In the genomic region with DNA sequence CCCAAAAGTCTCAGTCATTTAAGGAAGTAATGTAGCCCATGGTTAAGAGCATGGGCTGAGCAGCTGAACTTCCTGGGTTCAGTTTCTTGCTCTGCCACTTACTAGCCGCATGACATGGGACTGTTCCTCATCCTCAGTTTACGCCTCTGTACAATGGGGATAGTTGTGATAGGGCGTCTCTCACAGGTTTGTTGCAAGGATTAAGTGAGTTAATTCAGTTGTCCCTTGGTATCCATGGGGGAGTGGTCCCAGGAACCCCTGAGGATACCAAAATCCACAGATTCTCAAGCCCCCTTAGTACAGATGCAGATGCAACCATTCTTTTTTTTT, we compare ENCODE assay signal across 23 cellular contexts.
A peak's percentile ranks its signal among the peaks of the same experiment; 100 is the strongest.
DNase-seq lines count a peak whose midpoint lies in the region; ATAC-seq, FAIRE-seq and TF ChIP-seq lines count a peak whose summit lies in the region.
"Had no signal": no experiment of that assay in that cellular context is flagged by ENCODE, and none has a peak within 500 bp of the region (broad histone marks: within the 10 kb centered on the region; RNA-seq: fewer than 3 reads in every experiment).

No MANE protein-coding gene starts in this region.

- H3K79me2 ChIP-seq in HepG2 (ENCODE audit: insufficient read depth, low read length), result peaks cover 32% of the 10 kb centered on the region

- H3K9ac ChIP-seq in HepG2 (ENCODE audit: insufficient read depth, low read depth, low read length), result no peak overlapping the region
- H3K9ac ChIP-seq: parathyroid adenoma had no signal

- in situ Hi-C loops in HepG2 (cut with HindIII; ENCODE audit: extremely low pct_ligation_motif_present, low pct_unique_long_range_greater_than_20kb), result loop anchor here (10.0 kb wide), 1 partner anchor 62 kb away; no protein-coding TSS in a partner anchor

- no peaks in the 10 kb centered on the region for H3K9me3 ChIP-seq in HepG2 (ENCODE audit: low read length)
- H3K9me3 ChIP-seq in right lobe of liver, result no peaks in the 10 kb centered on the region
- no peaks in the 10 kb centered on the region for H3K9me3 ChIP-seq in muscle layer of duodenum (ENCODE audit: control insufficient read depth in 1 of 2, low read length in 2 of 2)
- no peaks in the 10 kb centered on the region for H3K9me3 ChIP-seq in right atrium auricular region
- H3K9me3 ChIP-seq: testis had no signal

- TF ChIP-seq RAD21 in HepG2 (CRISPR knock-in tag; IDR thresholded peaks at IDR 0.05), result no peak

- H3K27ac Mint-ChIP-seq in chondrocyte (ENCODE audit: unreplicated experiment), result peak overlapping the region; percentile 96
- H3K27ac Mint-ChIP-seq: activated naive CD4-positive, alpha-beta T cell treated with anti-CD3 and anti-CD28 coated beads, Interleukin-2, amount 10 ng/mL, durations not matched to agents 7 days and 5 days; stimulated activated memory B cell treated with anti-CD40 and anti-IgM and Interleukin-4, amounts not matched to agents 10 μg/mL and 1 μg/mL and 100 μg/mL, for 72 hours had no signal

- BruUV-seq in HepG2 (replicated peaks; lab: Mats Ljungman, UMichigan), result no TSS peak

- H3K27me3 ChIP-seq in HepG2 (ENCODE audit: control insufficient read depth in 1 of 2, insufficient read depth in 2 of 2, low read length in 2 of 2) (no peaks in the 10 kb centered on the region), right lobe of liver (no peaks in the 10 kb centered on the region), muscle layer of duodenum (ENCODE audit: low read depth, low read length) (no peaks in the 10 kb centered on the region), right atrium auricular region (no peaks in the 10 kb centered on the region)
- H3K27me3 ChIP-seq: testis had no signal

- no peak overlapping the region for H2AFZ ChIP-seq in HepG2 (ENCODE audit: low read length)
- H2AFZ ChIP-seq: parathyroid adenoma had no signal

- H4K20me1 ChIP-seq in HepG2 (ENCODE audit: insufficient read depth, low read length), result no peaks in the 10 kb centered on the region

- H3K4me1 ChIP-seq in HepG2 (ENCODE audit: insufficient read depth, low read length), result peaks cover 82% of the 10 kb centered on the region
- no peaks in the 10 kb centered on the region for H3K4me1 ChIP-seq in right lobe of liver
- peaks cover 19 to 24% of the 10 kb centered on the region in 2 donors for H3K4me1 ChIP-seq in muscle layer of duodenum (ENCODE audit: control insufficient read depth in 1 of 2, insufficient read depth in 2 of 2, low read length in 2 of 2)
- peaks cover 0 to 10% of the 10 kb centered on the region in 2 donors for H3K4me1 ChIP-seq in right atrium auricular region
- H3K4me1 ChIP-seq: testis had no signal

- H3K4me2 ChIP-seq in HepG2 (ENCODE audit: low read depth, low read length), result no peak overlapping the region

- H3K4me3 Mint-ChIP-seq in chondrocyte (ENCODE audit: unreplicated experiment), result no peak overlapping the region
- H3K4me3 Mint-ChIP-seq: activated CD4-positive, alpha-beta memory T cell treated with anti-CD3 and anti-CD28 coated beads for 36 hours; activated naive CD4-positive, alpha-beta T cell treated with anti-CD3 and anti-CD28 coated beads, Interleukin-2, amount 10 ng/mL, durations not matched to agents 7 days and 5 days; central memory CD8-positive, alpha-beta T cell; nephron progenitor cell; stimulated activated memory B cell treated with anti-CD40 and anti-IgM and Interleukin-4, amounts not matched to agents 10 μg/mL and 1 μg/mL and 100 μg/mL, for 72 hours had no signal

- no CpG with 5 or more reads among the region's 3 CpGs for WGBS in HepG2 (ENCODE audit: low lambda C conversion rate)
- WGBS in right lobe of liver (ENCODE audit: insufficient coverage, low coverage, low lambda C conversion rate, missing lambda C conversion rate), result 80% methylated on average over 1 of the region's 3 CpGs

- intact Hi-C loops in HepG2 (cut with micrococcal nuclease; ENCODE audit: unreplicated experiment) (no loop called here), right lobe of liver (cut with DNase I) (no loop called here)

- H3K36me3 ChIP-seq in HepG2 (replicated peaks in 1 of 2; ENCODE audit: control insufficient read depth in 1 of 2, insufficient read depth in 2 of 2, low read length in 2 of 2) (no peaks in the 10 kb centered on the region), right lobe of liver (no peaks in the 10 kb centered on the region), muscle layer of duodenum (ENCODE audit: control insufficient read depth in 1 of 2, insufficient read depth in 2 of 2, low read length in 2 of 2) (no peaks in the 10 kb centered on the region), right atrium auricular region (no peaks in the 10 kb centered on the region)

- H3K4me3 ChIP-seq in HepG2 (replicated peaks in 1 of 3; ENCODE audit: insufficient read depth in 1 of 3, low read depth in 2 of 3, low read length in 3 of 3), result 0 out of 6 replicates have a peak overlapping the region, but pooled peaks of 1 of the 3 experiments have one; percentile 55
- H3K4me3 ChIP-seq in right lobe of liver, result no peak overlapping the region
- no peak overlapping the region for H3K4me3 ChIP-seq in muscle layer of duodenum (ENCODE audit: low read depth in 1 of 2, low read length in 2 of 2)
- H3K4me3 ChIP-seq in right atrium auricular region, result no peak overlapping the region
- H3K4me3 ChIP-seq: testis had no signal

- POLR2A ChIA-PET in HepG2 (lab: Yijun Ruan, JAX), result interaction anchor here (0.7 to 2.7 kb wide), 12 partner anchors 7 to 77 kb away, joined by 3 to 27 read pairs (median 8); a partner anchor contains a TSS

- ATAC-seq in HepG2 (no peak), right lobe of liver (no peak), GM19035 (IDR thresholded peaks at IDR 0.05; ENCODE audit: unreplicated experiment) (no peak)
- ATAC-seq: stimulated activated memory B cell treated with anti-CD40 and anti-IgM and Interleukin-4, amounts not matched to agents 10 μg/mL and 1 μg/mL and 100 μg/mL, for 72 hours had no signal

- H3K4me1 Mint-ChIP-seq in chondrocyte (ENCODE audit: low read depth), result peaks cover 90% of the 10 kb centered on the region

- H3K27me3 Mint-ChIP-seq in chondrocyte (ENCODE audit: low read depth), result no peaks in the 10 kb centered on the region
- H3K27me3 Mint-ChIP-seq: activated CD4-positive, alpha-beta memory T cell treated with anti-CD3 and anti-CD28 coated beads for 36 hours; activated naive CD4-positive, alpha-beta T cell treated with anti-CD3 and anti-CD28 coated beads, Interleukin-2, amount 10 ng/mL, durations not matched to agents 7 days and 5 days; central memory CD8-positive, alpha-beta T cell; stimulated activated memory B cell treated with anti-CD40 and anti-IgM and Interleukin-4, amounts not matched to agents 10 μg/mL and 1 μg/mL and 100 μg/mL, for 72 hours had no signal

- CTCF ChIA-PET in HepG2 (lab: Yijun Ruan, JAX; ENCODE audit: low intra/inter-chr PET ratio, low total read pairs), result no interaction called here

- no peaks in the 10 kb centered on the region for H3K9me3 Mint-ChIP-seq in chondrocyte (ENCODE audit: low read depth)
- H3K9me3 Mint-ChIP-seq: activated CD4-positive, alpha-beta memory T cell treated with anti-CD3 and anti-CD28 coated beads for 36 hours; activated naive CD4-positive, alpha-beta T cell treated with anti-CD3 and anti-CD28 coated beads, Interleukin-2, amount 10 ng/mL, durations not matched to agents 7 days and 5 days; CD8-positive, alpha-beta memory T cell; central memory CD8-positive, alpha-beta T cell; nephron progenitor cell; stimulated activated memory B cell treated with anti-CD40 and anti-IgM and Interleukin-4, amounts not matched to agents 10 μg/mL and 1 μg/mL and 100 μg/mL, for 72 hours had no signal

- TF ChIP-seq CTCF in HepG2 (CRISPR knock-in tag; IDR thresholded peaks at IDR 0.05) (no peak), right lobe of liver (IDR thresholded peaks at IDR 0.05) (no peak), chondrocyte (IDR thresholded peaks at IDR 0.05) (no peak), right atrium auricular region (IDR thresholded peaks at IDR 0.05) (no peak)

- TF ChIP-seq POLR2A in HepG2 (IDR thresholded peaks at IDR 0.05; ENCODE audit: insufficient read depth in 1 of 2, low read depth in 2 of 2, low read length in 2 of 2), result no peak
- no peak for TF ChIP-seq POLR2A in right lobe of liver (IDR thresholded peaks at IDR 0.05)

- DNase-seq in HepG2 (ENCODE audit: low spot score), result no peak
- DNase-seq in right lobe of liver, result no peak
- DNase-seq in chondrocyte (ENCODE audit: low spot score), result no peak
- DNase-seq in T-helper 2 cell, result no peak
- no peak for DNase-seq in ecto neural progenitor cell (ENCODE audit: low spot score)
- DNase-seq in right atrium auricular region (ENCODE audit: low spot score), result no peak
- DNase-seq: activated CD4-positive, alpha-beta memory T cell treated with anti-CD3 and anti-CD28 coated beads for 36 hours; activated CD4-positive, CD25-positive, alpha-beta regulatory T cell treated with anti-CD3 and anti-CD28 coated beads, Interleukin-2, amount 50 U/mL, for 72 hours; activated CD8-positive, alpha-beta memory T cell treated with anti-CD3 and anti-CD28 coated beads, Interleukin-2, amount 50 U/mL, for 4 hours; activated naive CD4-positive, alpha-beta T cell treated with anti-CD3 and anti-CD28 coated beads, Interleukin-2, amount 10 ng/mL, durations not matched to agents 7 days and 5 days; CD8-positive, alpha-beta memory T cell; NCI-H1436; NCI-H82; nephron progenitor cell; stimulated activated CD4-positive, alpha-beta T cell treated with anti-CD3 and anti-CD28 coated beads, Interleukin-4, amount 100 ng/mL, for 4 hours had no signal

- FAIRE-seq in HepG2 (lab: Jason Lieb, UNC), result no peak
- FAIRE-seq: GM12892 had no signal

- TF ChIP-seq EP300 in HepG2 (IDR thresholded peaks at IDR 0.05; ENCODE audit: low read depth in 2 of 2, low read length in 2 of 2) (no peak), HepG2 (CRISPR knock-in tag; IDR thresholded peaks at IDR 0.05; ENCODE audit: borderline replicate concordance) (no peak)

- no peaks in the 10 kb centered on the region for H3K36me3 Mint-ChIP-seq in chondrocyte (ENCODE audit: low read depth)
- H3K36me3 Mint-ChIP-seq: activated CD4-positive, alpha-beta memory T cell treated with anti-CD3 and anti-CD28 coated beads for 36 hours; CD8-positive, alpha-beta memory T cell; stimulated activated memory B cell treated with anti-CD40 and anti-IgM and Interleukin-4, amounts not matched to agents 10 μg/mL and 1 μg/mL and 100 μg/mL, for 72 hours had no signal

- no peak overlapping the region for H3K27ac ChIP-seq in HepG2 (ENCODE audit: extremely low read length, insufficient read depth, low read length)
- no peak overlapping the region for H3K27ac ChIP-seq in right lobe of liver
- peak overlapping the region; percentile 5 for H3K27ac ChIP-seq in muscle layer of duodenum (ENCODE audit: low read length)
- H3K27ac ChIP-seq in right atrium auricular region, result no peak overlapping the region
- H3K27ac ChIP-seq: epithelial cell of prostate, parathyroid adenoma, testis had no signal

TF ChIP-seq in HepG2, 621 proteins besides CTCF, POLR2A, EP300 and RAD21 (continues in another document):
- peak; percentile 88 for TF ChIP-seq ZNF629 (CRISPR knock-in tag; conservative IDR thresholded peaks at IDR 0.05)
